In genomic region chr7:50209461-50210161, GRCh38 we compare ENCODE assay signal across 19 cellular contexts.
DNase-seq lines count a peak whose midpoint lies in the region; ATAC-seq lines count a peak whose summit lies in the region.
"Had no signal": no experiment of that assay in that cellular context is flagged by ENCODE, and none has a peak within 500 bp of the region (broad histone marks: within the 10 kb centered on the region; RNA-seq: fewer than 3 reads in every experiment).

No MANE protein-coding gene starts in this region.

- H3K9me3 Mint-ChIP-seq in activated CD4-positive, alpha-beta T cell treated with anti-CD3 and anti-CD28 coated beads for 36 hours (ENCODE audit: low read depth) = no peaks in the 10 kb centered on the region
- no peaks in the 10 kb centered on the region for H3K9me3 Mint-ChIP-seq in activated CD8-positive, alpha-beta T cell treated with anti-CD3 and anti-CD28 coated beads, Interleukin-2, amount 10 ng/mL, durations not matched to agents 7 days and 5 days (ENCODE audit: insufficient read depth)
- no peaks in the 10 kb centered on the region for H3K9me3 Mint-ChIP-seq in activated naive CD8-positive, alpha-beta T cell treated with anti-CD3 and anti-CD28 coated beads, Interleukin-2, amount 10 ng/mL, durations not matched to agents 7 days and 5 days
- H3K9me3 Mint-ChIP-seq in stimulated activated effector memory CD8-positive, alpha-beta T cell treated with anti-CD3 and anti-CD28 coated beads, Interleukin-12 subunit alpha, Interleukin-12 subunit beta, amount 100 ng/mL, for 72 hours = no peaks in the 10 kb centered on the region
- H3K9me3 Mint-ChIP-seq: CD14-positive monocyte, memory B cell had no signal

- CTCF ChIA-PET in activated CD4-positive, alpha-beta T cell treated with anti-CD3 and anti-CD28 coated beads for 36 hours (lab: Charles Lee) = interaction anchor here (1.3 to 8.0 kb wide), 5 partner anchors 20 to 157 kb away, joined by 4 to 93 read pairs (median 5); no protein-coding TSS in a partner anchor
- CTCF ChIA-PET in activated CD8-positive, alpha-beta T cell treated with anti-CD3 and anti-CD28 coated beads, Interleukin-2, amount 10 ng/mL, durations not matched to agents 7 days and 5 days (lab: Charles Lee) = interaction anchor here (0.7 to 7.3 kb wide), 8 partner anchors 18 to 161 kb away, joined by 3 to 113 read pairs (median 4); no protein-coding TSS in a partner anchor

- H3K27ac ChIP-seq in caudate nucleus (ENCODE audit: low read depth, low read length) = no peak overlapping the region
- H3K27ac ChIP-seq: dorsolateral prefrontal cortex had no signal

- intact Hi-C loops in activated CD4-positive, alpha-beta T cell treated with anti-CD3 and anti-CD28 coated beads for 36 hours (cut with DNase I, micrococcal nuclease) = loop anchor here (1.0 to 5.0 kb wide), 7 partner anchors 17 to 453 kb away; no protein-coding TSS in a partner anchor

- H3K27me3 Mint-ChIP-seq in activated CD4-positive, alpha-beta T cell treated with anti-CD3 and anti-CD28 coated beads for 36 hours = no peaks in the 10 kb centered on the region
- H3K27me3 Mint-ChIP-seq in activated CD8-positive, alpha-beta T cell treated with anti-CD3 and anti-CD28 coated beads, Interleukin-2, amount 10 ng/mL, durations not matched to agents 7 days and 5 days (ENCODE audit: low read depth) = no peaks in the 10 kb centered on the region
- no peaks in the 10 kb centered on the region for H3K27me3 Mint-ChIP-seq in activated naive CD8-positive, alpha-beta T cell treated with anti-CD3 and anti-CD28 coated beads, Interleukin-2, amount 10 ng/mL, durations not matched to agents 7 days and 5 days
- H3K27me3 Mint-ChIP-seq: memory B cell had no signal

- peaks cover 97% of the 10 kb centered on the region for H3K4me1 Mint-ChIP-seq in activated CD4-positive, alpha-beta T cell treated with anti-CD3 and anti-CD28 coated beads for 36 hours
- peaks cover 98% of the 10 kb centered on the region for H3K4me1 Mint-ChIP-seq in activated CD8-positive, alpha-beta T cell treated with anti-CD3 and anti-CD28 coated beads, Interleukin-2, amount 10 ng/mL, durations not matched to agents 7 days and 5 days (ENCODE audit: low read depth)
- H3K4me1 Mint-ChIP-seq in activated naive CD8-positive, alpha-beta T cell treated with anti-CD3 and anti-CD28 coated beads, Interleukin-2, amount 10 ng/mL, durations not matched to agents 7 days and 5 days = peaks cover 90% of the 10 kb centered on the region
- H3K4me1 Mint-ChIP-seq in stimulated activated effector memory CD8-positive, alpha-beta T cell treated with anti-CD3 and anti-CD28 coated beads, Interleukin-12 subunit alpha, Interleukin-12 subunit beta, amount 100 ng/mL, for 72 hours = peaks cover 85% of the 10 kb centered on the region

- H3K4me3 Mint-ChIP-seq in activated CD4-positive, alpha-beta T cell treated with anti-CD3 and anti-CD28 coated beads for 36 hours = peak overlapping the region; percentile 7
- H3K4me3 Mint-ChIP-seq in activated CD8-positive, alpha-beta T cell treated with anti-CD3 and anti-CD28 coated beads, Interleukin-2, amount 10 ng/mL, durations not matched to agents 7 days and 5 days = no peak overlapping the region
- peak overlapping the region; percentile 31 for H3K4me3 Mint-ChIP-seq in activated naive CD8-positive, alpha-beta T cell treated with anti-CD3 and anti-CD28 coated beads, Interleukin-2, amount 10 ng/mL, durations not matched to agents 7 days and 5 days
- H3K4me3 Mint-ChIP-seq in stimulated activated effector memory CD8-positive, alpha-beta T cell treated with anti-CD3 and anti-CD28 coated beads, Interleukin-12 subunit alpha, Interleukin-12 subunit beta, amount 100 ng/mL, for 72 hours = peak overlapping the region; percentile 46
- H3K4me3 Mint-ChIP-seq: CD14-positive monocyte, memory B cell had no signal

- H3K36me3 Mint-ChIP-seq in activated CD4-positive, alpha-beta T cell treated with anti-CD3 and anti-CD28 coated beads for 36 hours (ENCODE audit: low read depth) = peaks cover 6% of the 10 kb centered on the region
- peaks cover 24% of the 10 kb centered on the region for H3K36me3 Mint-ChIP-seq in activated CD8-positive, alpha-beta T cell treated with anti-CD3 and anti-CD28 coated beads, Interleukin-2, amount 10 ng/mL, durations not matched to agents 7 days and 5 days (ENCODE audit: low read depth)
- peaks cover 2% of the 10 kb centered on the region for H3K36me3 Mint-ChIP-seq in activated naive CD8-positive, alpha-beta T cell treated with anti-CD3 and anti-CD28 coated beads, Interleukin-2, amount 10 ng/mL, durations not matched to agents 7 days and 5 days
- peaks cover 15% of the 10 kb centered on the region for H3K36me3 Mint-ChIP-seq in stimulated activated effector memory CD8-positive, alpha-beta T cell treated with anti-CD3 and anti-CD28 coated beads, Interleukin-12 subunit alpha, Interleukin-12 subunit beta, amount 100 ng/mL, for 72 hours
- H3K36me3 Mint-ChIP-seq: CD14-positive monocyte, memory B cell had no signal

- DNase-seq in activated CD4-positive, alpha-beta T cell treated with anti-CD3 and anti-CD28 coated beads for 36 hours = peak; percentile 69
- no peak for DNase-seq in activated CD4-positive, alpha-beta T cell treated with anti-CD3 and anti-CD28 coated beads for 1 hour
- no peak for DNase-seq in activated CD8-positive, alpha-beta T cell treated with anti-CD3 and anti-CD28 coated beads, Interleukin-2, amount 10 ng/mL, durations not matched to agents 7 days and 5 days
- DNase-seq in activated naive CD8-positive, alpha-beta T cell treated with anti-CD3 and anti-CD28 coated beads, Interleukin-2, amount 10 ng/mL, durations not matched to agents 7 days and 5 days = no peak
- DNase-seq in stimulated activated effector memory CD8-positive, alpha-beta T cell treated with anti-CD3 and anti-CD28 coated beads, Interleukin-12 subunit alpha, Interleukin-12 subunit beta, amount 100 ng/mL, for 72 hours (ENCODE audit: low spot score in 2 of 2) = peak in 1 of 2 donors; percentile 61
- DNase-seq in caudate nucleus (lab: John Stamatoyannopoulos, UW) (no peak), SK-N-DZ (ENCODE audit: low spot score) (no peak)
- DNase-seq: 8988T, dorsolateral prefrontal cortex, EL, heart left ventricle, islet precursor cell, KBM-7, NCI-H1417, SHP77 treated with DMSO at 0.1 percent for 48 hours, T-helper 9 cell had no signal

- peak overlapping the region; percentile 94 for H3K27ac Mint-ChIP-seq in activated CD4-positive, alpha-beta T cell treated with anti-CD3 and anti-CD28 coated beads for 36 hours
- H3K27ac Mint-ChIP-seq in activated CD8-positive, alpha-beta T cell treated with anti-CD3 and anti-CD28 coated beads, Interleukin-2, amount 10 ng/mL, durations not matched to agents 7 days and 5 days = peak overlapping the region; percentile 94
- peak overlapping the region; percentile 86 for H3K27ac Mint-ChIP-seq in activated naive CD8-positive, alpha-beta T cell treated with anti-CD3 and anti-CD28 coated beads, Interleukin-2, amount 10 ng/mL, durations not matched to agents 7 days and 5 days
- H3K27ac Mint-ChIP-seq in stimulated activated effector memory CD8-positive, alpha-beta T cell treated with anti-CD3 and anti-CD28 coated beads, Interleukin-12 subunit alpha, Interleukin-12 subunit beta, amount 100 ng/mL, for 72 hours = peak overlapping the region; percentile 73
- H3K27ac Mint-ChIP-seq: memory B cell had no signal

- ATAC-seq in activated CD4-positive, alpha-beta T cell treated with anti-CD3 and anti-CD28 coated beads for 36 hours = peak; percentile 50
- ATAC-seq in activated CD8-positive, alpha-beta T cell treated with anti-CD3 and anti-CD28 coated beads, Interleukin-2, amount 10 ng/mL, durations not matched to agents 7 days and 5 days = no peak
- no peak for ATAC-seq in activated naive CD8-positive, alpha-beta T cell treated with anti-CD3 and anti-CD28 coated beads, Interleukin-2, amount 10 ng/mL, durations not matched to agents 7 days and 5 days (ENCODE audit: low read depth)
- ATAC-seq in stimulated activated effector memory CD8-positive, alpha-beta T cell treated with anti-CD3 and anti-CD28 coated beads, Interleukin-12 subunit alpha, Interleukin-12 subunit beta, amount 100 ng/mL, for 72 hours = peak; percentile 67
- no peak for ATAC-seq in HG03097 (IDR thresholded peaks at IDR 0.05; ENCODE audit: low FRiP score, unreplicated experiment)
- ATAC-seq: heart left ventricle had no signal

- POLR2A ChIA-PET in activated CD4-positive, alpha-beta T cell treated with anti-CD3 and anti-CD28 coated beads for 36 hours (lab: Charles Lee) = interaction anchor here (0.7 to 1.1 kb wide), 4 partner anchors 57 to 151 kb away, joined by 3 to 6 read pairs (median 3); no protein-coding TSS in a partner anchor
- POLR2A ChIA-PET in activated CD8-positive, alpha-beta T cell treated with anti-CD3 and anti-CD28 coated beads, Interleukin-2, amount 10 ng/mL, durations not matched to agents 7 days and 5 days (lab: Charles Lee) = interaction anchor here (0.5 to 2.8 kb wide), 3 partner anchors 57 to 103 kb away, joined by 3 to 20 read pairs (median 5); no protein-coding TSS in a partner anchor
- POLR2A ChIA-PET in activated naive CD8-positive, alpha-beta T cell treated with anti-CD3 and anti-CD28 coated beads, Interleukin-2, amount 10 ng/mL, durations not matched to agents 7 days and 5 days (lab: Charles Lee) = interaction anchor here (0.8 to 6.4 kb wide), 5 partner anchors 56 to 107 kb away, joined by 3 to 128 read pairs (median 3); partner anchors contain the start of gene IKZF1

Comparison
In these comparisons a context has a peak if more than half of its experiments do, and no peak if none do; other contexts are left out.
1. ATAC-seq: peak in activated CD4-positive, alpha-beta T cell treated with anti-CD3 and anti-CD28 coated beads for 36 hours (single experiment) and stimulated activated effector memory CD8-positive, alpha-beta T cell treated with anti-CD3 and anti-CD28 coated beads, Interleukin-12 subunit alpha, Interleukin-12 subunit beta, amount 100 ng/mL, for 72 hours (single experiment); none in activated CD8-positive, alpha-beta T cell treated with anti-CD3 and anti-CD28 coated beads, Interleukin-2, amount 10 ng/mL, durations not matched to agents 7 days and 5 days (single experiment), activated naive CD8-positive, alpha-beta T cell treated with anti-CD3 and anti-CD28 coated beads, Interleukin-2, amount 10 ng/mL, durations not matched to agents 7 days and 5 days (single experiment) and HG03097 (single experiment).
2. Peak in every context shown above with its lines, with median percentiles within 50 percentile points of each other: H3K27ac Mint-ChIP-seq.